14 cellular contexts compared by ENCODE assay signal in genomic region chrX:72685810-72686465, GRCh38. TPM values are rescaled to one million over a fixed set of nuclear protein-coding genes. Genes with fewer than 3 reads are reported as not detected.
DNase-seq lines count a peak whose midpoint lies in the region; ATAC-seq and TF ChIP-seq lines count a peak whose summit lies in the region.
"Had no signal": no experiment of that assay in that cellular context is flagged by ENCODE, and none has a peak within 500 bp of the region (broad histone marks: within the 10 kb centered on the region; RNA-seq: fewer than 3 reads in every experiment).

No MANE protein-coding gene starts in this region.

- peaks cover 6% of the 10 kb centered on the region for H3K36me3 Mint-ChIP-seq in Calu3 (ENCODE audit: insufficient read depth, unreplicated experiment)
- H3K36me3 Mint-ChIP-seq: CD4-positive, CD25-positive, alpha-beta regulatory T cell had no signal

- no peak for TF ChIP-seq CTCF in Calu3 (IDR thresholded peaks at IDR 0.05; ENCODE audit: unreplicated experiment)

- peak; percentile 37 for DNase-seq in Calu3
- peak; percentile 4 for DNase-seq in NCI-H1048 (lab: John Stamatoyannopoulos, UW)
- peak; percentile 4 to 59 for DNase-seq in T47D (ENCODE audit: low read depth in 1 of 2, low spot score in 1 of 2)
- DNase-seq in mucosa of gallbladder (ENCODE audit: low spot score) = peak; percentile 31
- no peak for DNase-seq in amygdala (lab: John Stamatoyannopoulos, UW)
- no peak for DNase-seq in superior temporal gyrus (ENCODE audit: extremely low spot score)
- DNase-seq in sciatic nerve (ENCODE audit: low spot score) = no peak
- DNase-seq in central memory CD4-positive, alpha-beta T cell = no peak
- DNase-seq: activated CD8-positive, alpha-beta T cell treated with anti-CD3 and anti-CD28 coated beads, Interleukin-2, amount 10 ng/mL, durations not matched to agents 7 days and 5 days; activated naive CD4-positive, alpha-beta T cell treated with anti-CD3 and anti-CD28 coated beads for 36 hours; CD4-positive, CD25-positive, alpha-beta regulatory T cell; T-helper 17 cell had no signal

- H3K27me3 Mint-ChIP-seq in Calu3 (ENCODE audit: unreplicated experiment) = no peaks in the 10 kb centered on the region
- H3K27me3 Mint-ChIP-seq: T-helper 17 cell had no signal

- intact Hi-C loops in Calu3 (cut with micrococcal nuclease; ENCODE audit: unreplicated experiment) = loop anchor here (1.0 to 2.0 kb wide), 2 partner anchors 29 to 66 kb away; partner anchors contain the start of gene PHKA1
- intact Hi-C loops in sciatic nerve (cut with DNase I) = no loop called here

- H3K4me1 Mint-ChIP-seq in Calu3 (ENCODE audit: low read depth, unreplicated experiment) = peaks cover 14% of the 10 kb centered on the region
- H3K4me1 Mint-ChIP-seq: CD4-positive, CD25-positive, alpha-beta regulatory T cell; nephron; T-helper 17 cell had no signal

- no peaks in the 10 kb centered on the region for H3K9me3 Mint-ChIP-seq in Calu3 (ENCODE audit: low read depth, unreplicated experiment)
- H3K9me3 Mint-ChIP-seq: activated naive CD4-positive, alpha-beta T cell treated with anti-CD3 and anti-CD28 coated beads for 36 hours had no signal

- H3K4me3 Mint-ChIP-seq in Calu3 (ENCODE audit: low read depth, unreplicated experiment) = peak overlapping the region; percentile 29
- H3K4me3 Mint-ChIP-seq: activated CD8-positive, alpha-beta T cell treated with anti-CD3 and anti-CD28 coated beads, Interleukin-2, amount 10 ng/mL, durations not matched to agents 7 days and 5 days; activated naive CD4-positive, alpha-beta T cell treated with anti-CD3 and anti-CD28 coated beads for 36 hours; CD4-positive, CD25-positive, alpha-beta regulatory T cell; nephron; T-helper 17 cell had no signal

- BruUV-seq in Calu3 (replicated peaks; lab: Mats Ljungman, UMichigan) = no TSS peak

- in situ Hi-C loops in T47D (cut with HindIII; ENCODE audit: low pct_unique_long_range_greater_than_20kb, low sequenced_read_pairs) = no loop called here

- no peak for ATAC-seq in sciatic nerve
- ATAC-seq: activated CD8-positive, alpha-beta T cell treated with anti-CD3 and anti-CD28 coated beads, Interleukin-2, amount 10 ng/mL, durations not matched to agents 7 days and 5 days; gastroesophageal sphincter; T-helper 17 cell had no signal

- peak overlapping the region; percentile 96 for H3K27ac Mint-ChIP-seq in Calu3 (ENCODE audit: unreplicated experiment)
- H3K27ac Mint-ChIP-seq: activated CD8-positive, alpha-beta T cell treated with anti-CD3 and anti-CD28 coated beads, Interleukin-2, amount 10 ng/mL, durations not matched to agents 7 days and 5 days; activated naive CD4-positive, alpha-beta T cell treated with anti-CD3 and anti-CD28 coated beads for 36 hours; CD4-positive, CD25-positive, alpha-beta regulatory T cell; nephron; T-helper 17 cell had no signal

- CTCF ChIA-PET in Calu3 (lab: Charles Lee) = interaction anchor here (0.7 kb wide), 1 partner anchor 9 kb away, joined by 3 read pairs; no protein-coding TSS in a partner anchor

RNA-seq across cellular contexts. Expression of gene PHKA1, which starts 28.2 kb away (rescaled TPM):
- 7.4 and 7.8 TPM in 2 replicates for total RNA-seq in Calu3 (2022)
- 9.6 TPM for total RNA-seq in mucosa of gallbladder
- total RNA-seq in sciatic nerve = 2.8 TPM

Comparison
In these comparisons a context has a peak if more than half of its experiments do, and no peak if none do; other contexts are left out.
1. DNase-seq: peak in Calu3 (single experiment), NCI-H1048 (single experiment), T47D (2 of 2) and mucosa of gallbladder (single experiment); none in amygdala (0 of 56), superior temporal gyrus (single experiment), sciatic nerve (single experiment) and central memory CD4-positive, alpha-beta T cell (single experiment).